ENCODE assay signal across 11 cellular contexts in the genomic region with DNA sequence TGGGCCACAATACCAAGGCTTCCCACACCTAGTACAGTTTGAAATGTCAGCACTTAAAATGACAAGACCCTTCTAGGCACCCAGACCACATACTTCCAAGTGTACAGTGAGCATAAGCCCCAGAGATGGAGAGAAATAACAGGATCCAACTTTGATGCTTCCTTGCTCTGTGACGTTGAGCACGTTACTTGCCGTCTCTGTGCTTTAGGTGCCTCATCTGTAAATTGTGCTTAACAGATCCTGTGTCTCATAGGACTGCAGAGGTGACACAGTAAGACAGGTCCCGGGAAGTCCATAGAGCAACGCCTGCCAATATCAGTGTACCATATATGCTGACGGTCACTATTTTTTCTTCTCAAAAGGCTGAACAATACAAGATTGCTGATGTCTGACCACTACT. TPM values are rescaled to one million over a fixed set of nuclear protein-coding genes. Genes with fewer than 3 reads are reported as not detected.
DNase-seq lines count a peak whose midpoint lies in the region; ATAC-seq and TF ChIP-seq lines count a peak whose summit lies in the region.
"Had no signal": no experiment of that assay in that cellular context is flagged by ENCODE, and none has a peak within 500 bp of the region (broad histone marks: within the 10 kb centered on the region; RNA-seq: fewer than 3 reads in every experiment).

No MANE protein-coding gene starts in this region.

- H3K27me3 ChIP-seq in left ventricle myocardium inferior (ENCODE audit: low read depth) (no peaks in the 10 kb centered on the region), upper lobe of left lung (no peaks in the 10 kb centered on the region)

- peak overlapping the region; percentile 4 for H3K27ac Mint-ChIP-seq in neural crest cell (ENCODE audit: unreplicated experiment)
- H3K27ac Mint-ChIP-seq: activated CD4-positive, alpha-beta T cell treated with anti-CD3 and anti-CD28 coated beads, Interleukin-2, amount 10 ng/mL, durations not matched to agents 7 days and 5 days had no signal

- WGBS in upper lobe of left lung, 2 donors, result 97 to 99% methylated on average over 6 of the region's 6 CpGs

- peak overlapping the region; percentile 85 for H3K27ac ChIP-seq in left ventricle myocardium inferior (replicated peaks)
- H3K27ac ChIP-seq in coronary artery, result peak overlapping the region; percentile 73 to 74
- peak overlapping the region in 3 of 4 donors; percentile 62 to 82 (median 73) for H3K27ac ChIP-seq in upper lobe of left lung

- no peak for TF ChIP-seq EP300 in upper lobe of left lung (IDR thresholded peaks at IDR 0.05)

- no peaks in the 10 kb centered on the region for H3K9me3 ChIP-seq in left ventricle myocardium inferior (replicated peaks)
- no peaks in the 10 kb centered on the region for H3K9me3 ChIP-seq in upper lobe of left lung

- intact Hi-C loops in left ventricle myocardium inferior (cut with micrococcal nuclease) (no loop called here), cardiac septum (cut with DNase I) (loop anchor here (5.0 kb wide), 1 partner anchor 34 kb away; no protein-coding TSS in a partner anchor)

- H3K9me3 Mint-ChIP-seq in neural crest cell, result no peaks in the 10 kb centered on the region
- H3K9me3 Mint-ChIP-seq: activated CD4-positive, alpha-beta T cell treated with anti-CD3 and anti-CD28 coated beads, Interleukin-2, amount 10 ng/mL, durations not matched to agents 7 days and 5 days had no signal

- H3K36me3 ChIP-seq in left ventricle myocardium inferior, result no peaks in the 10 kb centered on the region
- no peaks in the 10 kb centered on the region for H3K36me3 ChIP-seq in upper lobe of left lung

- ATAC-seq in upper lobe of left lung (ENCODE audit: low FRiP score in 2 of 2) (no peak), GM21737 (IDR thresholded peaks at IDR 0.05; ENCODE audit: unreplicated experiment) (no peak), GM21423 (IDR thresholded peaks at IDR 0.05; ENCODE audit: unreplicated experiment) (no peak)
- ATAC-seq: HCT116 had no signal

- peaks cover 84% of the 10 kb centered on the region for H3K4me1 Mint-ChIP-seq in neural crest cell

- H3K4me1 ChIP-seq in left ventricle myocardium inferior (peaks cover 95% of the 10 kb centered on the region), upper lobe of left lung (peaks cover 32 to 50% (median 41%) of the 10 kb centered on the region in 4 donors)

- H3K4me3 ChIP-seq in left ventricle myocardium inferior, result no peak overlapping the region
- no peak overlapping the region for H3K4me3 ChIP-seq in coronary artery
- H3K4me3 ChIP-seq in upper lobe of left lung, result no peak overlapping the region

- DNase-seq in left ventricle myocardium inferior (no peak), cardiac septum (ENCODE audit: low spot score) (no peak), coronary artery (ENCODE audit: low spot score) (no peak), neural crest cell (ENCODE audit: low read depth, low spot score) (no peak), upper lobe of left lung (no peak), NCI-H2107 treated with DMSO at 0.1 percent for 48 hours (lab: John Stamatoyannopoulos, UW; ENCODE audit: unreplicated experiment) (no peak)
- DNase-seq: activated CD4-positive, alpha-beta T cell treated with anti-CD3 and anti-CD28 coated beads, Interleukin-2, amount 10 ng/mL, durations not matched to agents 7 days and 5 days; activated gamma-delta T cell had no signal

- no peak for TF ChIP-seq POLR2A in upper lobe of left lung (IDR thresholded peaks at IDR 0.05)

- H3K36me3 Mint-ChIP-seq in neural crest cell (ENCODE audit: low read depth), result peaks cover 19% of the 10 kb centered on the region

- peak overlapping the region; percentile 58 for H3K4me3 Mint-ChIP-seq in neural crest cell
- H3K4me3 Mint-ChIP-seq: activated CD4-positive, alpha-beta T cell treated with anti-CD3 and anti-CD28 coated beads, Interleukin-2, amount 10 ng/mL, durations not matched to agents 7 days and 5 days had no signal

- no peak for TF ChIP-seq CTCF in left ventricle myocardium inferior (IDR thresholded peaks at IDR 0.05; ENCODE audit: borderline replicate concordance)
- no peak for TF ChIP-seq CTCF in coronary artery (IDR thresholded peaks at IDR 0.05)
- no peak for TF ChIP-seq CTCF in neural crest cell (conservative IDR thresholded peaks at IDR 0.05)
- TF ChIP-seq CTCF in upper lobe of left lung (IDR thresholded peaks at IDR 0.05), result no peak

- H3K27me3 Mint-ChIP-seq in neural crest cell (ENCODE audit: low read depth), result no peaks in the 10 kb centered on the region
- H3K27me3 Mint-ChIP-seq: activated CD4-positive, alpha-beta T cell treated with anti-CD3 and anti-CD28 coated beads, Interleukin-2, amount 10 ng/mL, durations not matched to agents 7 days and 5 days had no signal

RNA-seq across cellular contexts. Expression of a gene that starts 59.1 kb away (rescaled TPM):
- total RNA-seq in left ventricle myocardium inferior (137 TPM), cardiac septum (77.1 TPM), neural crest cell (167 and 178 TPM in 2 replicates), upper lobe of left lung (100 to 1,000 TPM in 2 of 6 donors, 10 to 100 TPM in 4; 45.2 to 119 (median 81.9) TPM)
